ENCODE assay signal across 16 cellular contexts in genomic region chr16:6428861-6429260, GRCh38.
DNase-seq lines count a peak whose midpoint lies in the region.
"Had no signal": no experiment of that assay in that cellular context is flagged by ENCODE, and none has a peak within 500 bp of the region (broad histone marks: within the 10 kb centered on the region; RNA-seq: fewer than 3 reads in every experiment).

No MANE protein-coding gene starts in this region.

- DNase-seq in DMS153 treated with DMSO at 0.1 percent for 48 hours (lab: John Stamatoyannopoulos, UW; ENCODE audit: unreplicated experiment) (peak; percentile 92), NCI-H146 treated with DMSO at 0.1 percent for 48 hours (lab: John Stamatoyannopoulos, UW; ENCODE audit: unreplicated experiment) (peak; percentile 73), NCI-H748 (lab: John Stamatoyannopoulos, UW; ENCODE audit: unreplicated experiment) (peak; percentile 98), head of caudate nucleus (peak in 33 of 42 donors; percentile 1 to 55 (median 23)), epidermal melanocyte (ENCODE audit: insufficient read length, low spot score) (no peak), iPS-NIHi7 (ENCODE audit: extremely low spot score) (no peak)
- DNase-seq in effector memory CD4-positive, alpha-beta T cell, result no peak
- DNase-seq: Calu3; CD8-positive, alpha-beta T cell; HFFc6; KG1; NCI-H2107; NCI-H226; NCI-H524; RPMI8226 had no signal

- intact Hi-C loops in head of caudate nucleus (cut with DNase I), result no loop called here

- H3K9me3 ChIP-seq in effector memory CD4-positive, alpha-beta T cell (ENCODE audit: control insufficient read depth, low read length), result no peaks in the 10 kb centered on the region
- H3K9me3 ChIP-seq: BLaER1 treated with 17β-estradiol and CSF1 and Interleukin-3, amounts not matched to agents 10 nM and 100 nM had no signal

- H3K4me3 ChIP-seq in effector memory CD4-positive, alpha-beta T cell (ENCODE audit: insufficient read depth, low read depth, low read length, poor library complexity, severe bottlenecking), result no peak overlapping the region
- H3K4me3 ChIP-seq: BLaER1 treated with 17β-estradiol and CSF1 and Interleukin-3, amounts not matched to agents 10 nM and 100 nM had no signal

- H3K36me3 ChIP-seq in effector memory CD4-positive, alpha-beta T cell (ENCODE audit: control insufficient read depth, insufficient read depth, low read length), result no peaks in the 10 kb centered on the region
- H3K36me3 ChIP-seq: BLaER1 treated with 17β-estradiol and CSF1 and Interleukin-3, amounts not matched to agents 10 nM and 100 nM had no signal

- H3K27ac ChIP-seq in effector memory CD4-positive, alpha-beta T cell (ENCODE audit: insufficient read depth, low read length, poor library complexity, severe bottlenecking), result no peak overlapping the region
- H3K27ac ChIP-seq: BLaER1 treated with 17β-estradiol and CSF1 and Interleukin-3, amounts not matched to agents 10 nM and 100 nM had no signal

- H3K27me3 ChIP-seq in effector memory CD4-positive, alpha-beta T cell (replicated peaks; ENCODE audit: control insufficient read depth, insufficient read depth, low read length, poor library complexity, severe bottlenecking), result no peaks in the 10 kb centered on the region
- H3K27me3 ChIP-seq: BLaER1 treated with 17β-estradiol and CSF1 and Interleukin-3, amounts not matched to agents 10 nM and 100 nM had no signal

- H3K4me1 ChIP-seq in effector memory CD4-positive, alpha-beta T cell (ENCODE audit: control insufficient read depth, insufficient read depth, low read length, poor library complexity, severe bottlenecking), result no peaks in the 10 kb centered on the region
- H3K4me1 ChIP-seq: BLaER1 treated with 17β-estradiol and CSF1 and Interleukin-3, amounts not matched to agents 10 nM and 100 nM had no signal

Comparison
In these comparisons a context has a peak if more than half of its experiments do, and no peak if none do; other contexts are left out.
1. DNase-seq: peak in DMS153 treated with DMSO at 0.1 percent for 48 hours (single experiment), NCI-H146 treated with DMSO at 0.1 percent for 48 hours (single experiment), NCI-H748 (single experiment) and head of caudate nucleus (33 of 42); none in epidermal melanocyte (single experiment), iPS-NIHi7 (single experiment) and effector memory CD4-positive, alpha-beta T cell (0 of 3).